ENCODE assay signal across 32 cellular contexts in the genomic region with DNA sequence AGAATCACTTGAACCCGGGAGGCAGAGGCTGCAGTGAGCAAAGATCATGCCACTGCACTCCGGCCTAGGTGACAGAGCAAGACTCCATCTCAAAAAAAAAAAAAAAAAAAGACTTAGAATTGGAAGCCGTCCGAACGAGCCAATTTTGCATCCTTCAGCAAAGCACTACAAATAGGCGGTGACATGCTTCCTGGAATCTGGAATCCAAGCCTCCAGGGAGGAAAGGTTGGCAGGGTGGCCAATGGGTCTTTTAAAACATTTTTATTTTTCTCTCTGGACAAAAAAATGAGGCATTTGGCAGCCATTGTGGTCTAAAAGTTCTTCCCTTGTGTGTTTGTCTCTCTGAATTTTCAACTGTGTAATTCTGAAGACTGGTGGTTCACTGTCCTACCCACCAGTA. TPM values are rescaled to one million over a fixed set of nuclear protein-coding genes. Genes with fewer than 3 reads are reported as not detected.
"Had no signal": no experiment of that assay in that cellular context is flagged by ENCODE, and none has a peak within 500 bp of the region (broad histone marks: within the 10 kb centered on the region; RNA-seq: fewer than 3 reads in every experiment).

No MANE protein-coding gene starts in this region.

- H3K9me3 Mint-ChIP-seq: activated CD4-positive, alpha-beta memory T cell treated with anti-CD3 and anti-CD28 coated beads, Interleukin-2, amount 10 ng/mL, durations not matched to agents 7 days and 5 days; activated CD4-positive, alpha-beta T cell treated with anti-CD3 and anti-CD28 coated beads, Interleukin-2, amount 10 ng/mL, durations not matched to agents 7 days and 5 days; activated T-cell treated with anti-CD3 and anti-CD28 coated beads, Interleukin-2, amount 50 U/mL, for 24 hours; activated T-cell treated with anti-CD3 and anti-CD28 coated beads, Interleukin-2, amount 50 U/mL, for 72 hours; brain; central memory CD8-positive, alpha-beta T cell; WTC11 had no signal

- H3K27me3 ChIP-seq: breast epithelium, cardiac muscle cell, esophagus squamous epithelium, gastroesophageal sphincter had no signal

- H3K4me1 Mint-ChIP-seq: activated CD4-positive, alpha-beta memory T cell treated with anti-CD3 and anti-CD28 coated beads, Interleukin-2, amount 10 ng/mL, durations not matched to agents 7 days and 5 days; activated CD4-positive, alpha-beta T cell treated with anti-CD3 and anti-CD28 coated beads, Interleukin-2, amount 10 ng/mL, durations not matched to agents 7 days and 5 days; central memory CD8-positive, alpha-beta T cell had no signal

- H3K4me3 ChIP-seq: breast epithelium, cardiac muscle cell, esophagus squamous epithelium, gastroesophageal sphincter had no signal

- H3K4me3 Mint-ChIP-seq: activated CD4-positive, alpha-beta memory T cell treated with anti-CD3 and anti-CD28 coated beads, Interleukin-2, amount 10 ng/mL, durations not matched to agents 7 days and 5 days; activated CD4-positive, alpha-beta T cell treated with anti-CD3 and anti-CD28 coated beads, Interleukin-2, amount 10 ng/mL, durations not matched to agents 7 days and 5 days; activated naive CD8-positive, alpha-beta T cell; activated T-cell treated with anti-CD3 and anti-CD28 coated beads, Interleukin-2, amount 50 U/mL, for 24 hours; activated T-cell treated with anti-CD3 and anti-CD28 coated beads, Interleukin-2, amount 50 U/mL, for 72 hours; brain; central memory CD8-positive, alpha-beta T cell; WTC11 had no signal

- DNase-seq: activated CD4-positive, alpha-beta memory T cell treated with anti-CD3 and anti-CD28 coated beads, Interleukin-2, amount 10 ng/mL, durations not matched to agents 7 days and 5 days; activated CD4-positive, alpha-beta T cell treated with anti-CD3 and anti-CD28 coated beads for 1 hour; activated CD4-positive, alpha-beta T cell treated with anti-CD3 and anti-CD28 coated beads for 4 hours; activated CD4-positive, alpha-beta T cell treated with anti-CD3 and anti-CD28 coated beads, Interleukin-2, amount 10 ng/mL, durations not matched to agents 7 days and 5 days; activated CD4-positive, alpha-beta T cell treated with anti-CD3 and anti-CD28 coated beads, Interleukin-2, amount 50 U/mL, for 4 hours; activated CD8-positive, alpha-beta memory T cell treated with anti-CD3 and anti-CD28 coated beads, Interleukin-2, amount 50 U/mL, for 48 hours; activated gamma-delta T cell; activated naive CD4-positive, alpha-beta T cell; activated naive CD4-positive, alpha-beta T cell treated with anti-CD3 and anti-CD28 coated beads, Interleukin-2, amount 50 U/mL, for 16 hours; activated T-cell treated with anti-CD3 and anti-CD28 coated beads for 4 hours; activated T-cell treated with anti-CD3 and anti-CD28 coated beads, Interleukin-2, amount 50 U/mL, for 24 hours; activated T-cell treated with anti-CD3 and anti-CD28 coated beads, Interleukin-2, amount 50 U/mL, for 72 hours; amniotic stem cell; anterior cingulate cortex; cortex of kidney; effector CD8-positive, alpha-beta T cell; esophagus squamous epithelium; foreskin melanocyte; T-helper 2 cell had no signal

- H3K27ac ChIP-seq: cardiac muscle cell, epithelial cell of prostate, gastroesophageal sphincter, VCaP had no signal

- H3K36me3 ChIP-seq: breast epithelium, cardiac muscle cell, esophagus squamous epithelium, gastroesophageal sphincter had no signal

- H3K4me1 ChIP-seq: breast epithelium had no signal

- ATAC-seq: activated T-cell treated with anti-CD3 and anti-CD28 coated beads, Interleukin-2, amount 50 U/mL, for 72 hours; gastroesophageal sphincter had no signal

- H3K27ac Mint-ChIP-seq: activated CD4-positive, alpha-beta memory T cell treated with anti-CD3 and anti-CD28 coated beads, Interleukin-2, amount 10 ng/mL, durations not matched to agents 7 days and 5 days; activated CD4-positive, alpha-beta T cell treated with anti-CD3 and anti-CD28 coated beads, Interleukin-2, amount 10 ng/mL, durations not matched to agents 7 days and 5 days; activated naive CD8-positive, alpha-beta T cell; activated T-cell treated with anti-CD3 and anti-CD28 coated beads, Interleukin-2, amount 50 U/mL, for 24 hours; activated T-cell treated with anti-CD3 and anti-CD28 coated beads, Interleukin-2, amount 50 U/mL, for 72 hours; WTC11 had no signal

- H3K9me3 ChIP-seq: breast epithelium, esophagus squamous epithelium, gastroesophageal sphincter had no signal

- H3K36me3 Mint-ChIP-seq: activated naive CD8-positive, alpha-beta T cell; brain; WTC11 had no signal

RNA-seq across cellular contexts. Expression of gene GGTA1, which starts 26.4 kb away (rescaled TPM):
- total RNA-seq: activated CD4-positive, alpha-beta memory T cell treated with anti-CD3 and anti-CD28 coated beads, Interleukin-2, amount 10 ng/mL, durations not matched to agents 7 days and 5 days; activated CD4-positive, alpha-beta T cell treated with anti-CD3 and anti-CD28 coated beads, Interleukin-2, amount 10 ng/mL, durations not matched to agents 7 days and 5 days; activated T-cell treated with anti-CD3 and anti-CD28 coated beads, Interleukin-2, amount 50 U/mL, for 72 hours; cardiac muscle cell; endothelial cell of umbilical vein; fibroblast of lung; fibroblast of villous mesenchyme; T-helper 1 cell treated with Interleukin-12 subunit alpha and Interleukin-12 subunit beta and Interleukin-4 antibody, amounts not matched to agents 30 ng/mL and 1 ng/mL, for 36 hours; WTC11 had no signal
- polyA plus RNA-seq: endothelial cell of umbilical vein, fibroblast of lung had no signal
